In genomic region chr3:111981457-111981763, GRCh38 we compare ENCODE assay signal across 20 cellular contexts. TPM values are rescaled to one million over a fixed set of nuclear protein-coding genes. Genes with fewer than 3 reads are reported as not detected.
DNase-seq lines count a peak whose midpoint lies in the region; ATAC-seq and TF ChIP-seq lines count a peak whose summit lies in the region.
"Had no signal": no experiment of that assay in that cellular context is flagged by ENCODE, and none has a peak within 500 bp of the region (broad histone marks: within the 10 kb centered on the region; RNA-seq: fewer than 3 reads in every experiment).

No MANE protein-coding gene starts in this region.

- no peaks in the 10 kb centered on the region for H3K9me2 ChIP-seq in SK-N-SH
- H3K9me2 ChIP-seq in HCT116 (ENCODE audit: insufficient read depth): no peaks in the 10 kb centered on the region

- CTCF ChIA-PET in SK-N-SH (lab: Yijun Ruan, JAX): interaction anchor here (1.5 to 5.7 kb wide), 5 partner anchors 8 to 63 kb away, joined by 3 to 36 read pairs (median 5); no protein-coding TSS in a partner anchor
- CTCF ChIA-PET in HCT116 (lab: Charles Lee): no interaction called here

- intact Hi-C loops in HCT116 (cut with micrococcal nuclease) (no loop called here), lower lobe of right lung (cut with DNase I) (no loop called here)

- H4K20me1 ChIP-seq in SK-N-SH (ENCODE audit: insufficient read depth) (no peaks in the 10 kb centered on the region), HCT116 (ENCODE audit: insufficient read depth) (peaks cover 2% of the 10 kb centered on the region; the same call in 1 of the 2 replicates)

- DNase-seq in SK-N-SH: no peak
- no peak for DNase-seq in HCT116 (ENCODE audit: low read depth, low spot score)
- DNase-seq in activated naive CD8-positive, alpha-beta T cell treated with anti-CD3 and anti-CD28 coated beads, Interleukin-2, amount 50 U/mL, for 24 hours: no peak
- DNase-seq in nephron progenitor cell: no peak
- no peak for DNase-seq in upper lobe of left lung
- DNase-seq in lower lobe of right lung: no peak
- DNase-seq: 8988T, amygdala, Caco-2, erythroblast, heart right ventricle, NCI-H2171, retina, SHP77, trophoblast cell had no signal

- H3K36me3 Mint-ChIP-seq in activated naive CD8-positive, alpha-beta T cell treated with anti-CD3 and anti-CD28 coated beads, Interleukin-2, amount 50 U/mL, for 24 hours (ENCODE audit: low read depth): peaks cover 33% of the 10 kb centered on the region
- H3K36me3 Mint-ChIP-seq in nephron progenitor cell (ENCODE audit: low read depth): peaks cover 33% of the 10 kb centered on the region

- RAD21 ChIA-PET in HCT116 (lab: Charles Lee; ENCODE audit: low non-redundant PET in 1 of 2, low total read pairs in 2 of 2, uncharacterized antibody in 2 of 2, unreplicated experiment in 2 of 2): no interaction called here

- no peak overlapping the region for H3K27ac Mint-ChIP-seq in activated naive CD8-positive, alpha-beta T cell treated with anti-CD3 and anti-CD28 coated beads, Interleukin-2, amount 50 U/mL, for 24 hours
- no peak overlapping the region for H3K27ac Mint-ChIP-seq in nephron progenitor cell

- peaks cover 14 to 17% of the 10 kb centered on the region in 2 experiments for H3K36me3 ChIP-seq in SK-N-SH (replicated peaks in 1 of 2; ENCODE audit: control insufficient read depth in 1 of 2, insufficient read depth in 2 of 2, low read length in 1 of 2)
- peaks cover 38 to 49% of the 10 kb centered on the region in 2 experiments for H3K36me3 ChIP-seq in HCT116 (ENCODE audit: control insufficient read depth in 1 of 2, insufficient read depth in 2 of 2, low read length in 2 of 2)
- H3K36me3 ChIP-seq in upper lobe of left lung: peaks cover 0 to 2% (median 0%) of the 10 kb centered on the region in 4 donors
- H3K36me3 ChIP-seq in lower lobe of right lung: no peaks in the 10 kb centered on the region

- TF ChIP-seq RAD21 in SK-N-SH (IDR thresholded peaks at IDR 0.05; ENCODE audit: low read length) (no peak), HCT116 (IDR thresholded peaks at IDR 0.05; ENCODE audit: low read depth) (no peak)

- BruUV-seq in HCT116 (replicated peaks; lab: Mats Ljungman, UMichigan): no TSS peak

- H3K27me3 Mint-ChIP-seq in activated naive CD8-positive, alpha-beta T cell treated with anti-CD3 and anti-CD28 coated beads, Interleukin-2, amount 50 U/mL, for 24 hours: no peaks in the 10 kb centered on the region
- H3K27me3 Mint-ChIP-seq in nephron progenitor cell (ENCODE audit: low read depth, poor library complexity): no peaks in the 10 kb centered on the region

- H3K9ac ChIP-seq in SK-N-SH (no peak overlapping the region), HCT116 (ENCODE audit: low read length) (0 out of 2 replicates have a peak overlapping the region, but pooled peaks have one; percentile 3)

- H2AFZ ChIP-seq in SK-N-SH (ENCODE audit: low read depth) (no peak overlapping the region), HCT116 (ENCODE audit: low read depth, low read length, poor library complexity, severe bottlenecking) (no peak overlapping the region)

- H3K4me1 Mint-ChIP-seq in activated naive CD8-positive, alpha-beta T cell treated with anti-CD3 and anti-CD28 coated beads, Interleukin-2, amount 50 U/mL, for 24 hours: peaks cover 66% of the 10 kb centered on the region
- peaks cover 41% of the 10 kb centered on the region for H3K4me1 Mint-ChIP-seq in nephron progenitor cell

- H3K4me1 ChIP-seq in SK-N-SH (ENCODE audit: control insufficient read depth in 1 of 2, insufficient read depth in 2 of 2, low read depth in 1 of 2, low read length in 1 of 2): peaks cover 8 to 12% of the 10 kb centered on the region in 2 experiments; a peak in 3 of 4 replicates
- peaks cover 25 to 33% of the 10 kb centered on the region in 2 experiments for H3K4me1 ChIP-seq in HCT116 (ENCODE audit: control insufficient read depth in 1 of 2, insufficient read depth in 2 of 2, low read length in 2 of 2)
- peaks cover 16 to 18% (median 17%) of the 10 kb centered on the region in 4 donors for H3K4me1 ChIP-seq in upper lobe of left lung
- H3K4me1 ChIP-seq in lower lobe of right lung: peaks cover 24% of the 10 kb centered on the region
- H3K4me1 ChIP-seq: Caco-2 had no signal

- H3K4me2 ChIP-seq in SK-N-SH (0 out of 2 replicates have a peak overlapping the region, but pooled peaks have one; percentile 80), HCT116 (ENCODE audit: low read length) (peak overlapping the region; percentile 81; the same call in 1 of the 2 replicates)

- no peaks in the 10 kb centered on the region for H3K9me3 ChIP-seq in SK-N-SH
- no peaks in the 10 kb centered on the region for H3K9me3 ChIP-seq in HCT116 (ENCODE audit: control insufficient read depth in 1 of 2, insufficient read depth in 1 of 2, low read depth in 1 of 2, low read length in 2 of 2)
- H3K9me3 ChIP-seq in upper lobe of left lung: no peaks in the 10 kb centered on the region
- no peaks in the 10 kb centered on the region for H3K9me3 ChIP-seq in lower lobe of right lung
- H3K9me3 ChIP-seq: Caco-2, heart right ventricle had no signal

- 74% methylated on average over 3 of the region's 3 CpGs for WGBS in SK-N-SH (ENCODE audit: low lambda C conversion rate)
- WGBS in upper lobe of left lung, 2 donors: 67 to 68% methylated on average over 3 of the region's 3 CpGs

- H3K27me3 ChIP-seq in SK-N-SH (ENCODE audit: insufficient read depth): no peaks in the 10 kb centered on the region
- no peaks in the 10 kb centered on the region for H3K27me3 ChIP-seq in HCT116 (ENCODE audit: insufficient read depth, low read length)
- no peaks in the 10 kb centered on the region for H3K27me3 ChIP-seq in upper lobe of left lung
- no peaks in the 10 kb centered on the region for H3K27me3 ChIP-seq in lower lobe of right lung (ENCODE audit: low read depth)
- H3K27me3 ChIP-seq: heart right ventricle had no signal

- H3K27ac ChIP-seq in SK-N-SH (ENCODE audit: low read depth in 2 of 2, low read length in 1 of 2) (no peak overlapping the region), HCT116 (ENCODE audit: low read depth, low read length) (peak overlapping the region; percentile 90; the same call in 1 of the 2 replicates), upper lobe of left lung (no peak overlapping the region), lower lobe of right lung (no peak overlapping the region)
- H3K27ac ChIP-seq: coronary artery, heart right ventricle had no signal

- TF ChIP-seq CTCF in SK-N-SH (IDR thresholded peaks at IDR 0.05) (no peak), HCT116 (IDR thresholded peaks at IDR 0.05 in 2 of 3, conservative IDR thresholded peaks at IDR 0.05 in 1 of 3; ENCODE audit: borderline replicate concordance in 1 of 3, insufficient read depth in 1 of 3, low read depth in 2 of 3, low read length in 2 of 3) (no peak), nephron progenitor cell (IDR thresholded peaks at IDR 0.05) (no peak), upper lobe of left lung (IDR thresholded peaks at IDR 0.05) (no peak), lower lobe of right lung (IDR thresholded peaks at IDR 0.05) (no peak)

- ATAC-seq in SK-N-SH treated with all-trans-retinoic acid at 6 μM for 48 hours (no peak), HCT116 (no peak), GM19463 (IDR thresholded peaks at IDR 0.05; ENCODE audit: unreplicated experiment) (no peak), upper lobe of left lung (ENCODE audit: low FRiP score in 2 of 2) (no peak), lower lobe of right lung (no peak)
- ATAC-seq in activated naive CD8-positive, alpha-beta T cell treated with anti-CD3 and anti-CD28 coated beads, Interleukin-2, amount 50 U/mL, for 24 hours: no peak
- ATAC-seq: heart right ventricle had no signal

- H3K4me3 Mint-ChIP-seq in activated naive CD8-positive, alpha-beta T cell treated with anti-CD3 and anti-CD28 coated beads, Interleukin-2, amount 50 U/mL, for 24 hours: peak overlapping the region; percentile 89
- H3K4me3 Mint-ChIP-seq in nephron progenitor cell: peak overlapping the region; percentile 88

- POLR2A ChIA-PET in SK-N-SH (lab: Yijun Ruan, JAX): no interaction called here
- POLR2A ChIA-PET in HCT116 (lab: Charles Lee): interaction anchor here (1.0 to 1.4 kb wide), 3 partner anchors 15 to 64 kb away, joined by 3 to 4 read pairs (median 3); no protein-coding TSS in a partner anchor

- peaks cover 53% of the 10 kb centered on the region for H3K79me2 ChIP-seq in SK-N-SH (ENCODE audit: insufficient read depth)
- peaks cover 76% of the 10 kb centered on the region for H3K79me2 ChIP-seq in HCT116 (ENCODE audit: insufficient read depth, low read length)

- peaks cover 20% of the 10 kb centered on the region for H3F3A ChIP-seq in SK-N-SH (replicated peaks; ENCODE audit: insufficient read depth)

- TF ChIP-seq POLR2A in HCT116 (IDR thresholded peaks at IDR 0.05; ENCODE audit: borderline replicate concordance, extremely low read depth, insufficient read depth, insufficient read length): no peak
- no peak for TF ChIP-seq POLR2A in upper lobe of left lung (IDR thresholded peaks at IDR 0.05)

- H3K4me3 ChIP-seq in SK-N-SH (ENCODE audit: low read depth in 2 of 2, low read length in 1 of 2) (no peak overlapping the region), HCT116 (replicated peaks in 1 of 2; ENCODE audit: low read depth in 1 of 2, low read length in 2 of 2) (no peak overlapping the region), upper lobe of left lung (no peak overlapping the region), lower lobe of right lung (no peak overlapping the region)

- no peak for TF ChIP-seq EP300 in SK-N-SH (IDR thresholded peaks at IDR 0.05; ENCODE audit: borderline replicate concordance in 1 of 2, low read depth in 1 of 2, low read length in 1 of 2)
- TF ChIP-seq EP300 in upper lobe of left lung (IDR thresholded peaks at IDR 0.05): no peak

- H3K9me3 Mint-ChIP-seq in activated naive CD8-positive, alpha-beta T cell treated with anti-CD3 and anti-CD28 coated beads, Interleukin-2, amount 50 U/mL, for 24 hours: no peaks in the 10 kb centered on the region
- no peaks in the 10 kb centered on the region for H3K9me3 Mint-ChIP-seq in nephron progenitor cell

RNA-seq across cellular contexts. Expression of gene ABHD10, which starts 2.6 kb away (rescaled TPM):
- 14.8 and 18.3 TPM in 2 replicates for polyA plus RNA-seq in SK-N-SH (2012; rRNA removed)
- 21.0 and 22.0 TPM in 2 replicates for polyA plus RNA-seq in SK-N-SH (2012; cell fraction: cytosol; rRNA removed)
- 6.4 and 16.8 TPM in 2 replicates for polyA plus RNA-seq in SK-N-SH (2012; cell fraction: nucleus; rRNA removed)
- total RNA-seq in HCT116 (2021; ENCODE audit: unreplicated experiment) (295 TPM), upper lobe of left lung (10 to 100 TPM in 4 of 6 donors, 1 to 10 TPM in 2; 3.2 to 26.4 (median 18.1) TPM), lower lobe of right lung (29.3 TPM)
- polyA plus RNA-seq in HCT116 (2012): 142 and 150 TPM in 2 replicates

RNA-seq across cellular contexts. Expression of gene TAGLN3, which starts 17.3 kb away (rescaled TPM):
- 19.6 and 24.2 TPM in 2 replicates for polyA plus RNA-seq in SK-N-SH (2012; rRNA removed)
- 17.9 and 22.6 TPM in 2 replicates for polyA plus RNA-seq in SK-N-SH (2012; cell fraction: cytosol; rRNA removed)
- polyA plus RNA-seq in SK-N-SH (2012; cell fraction: nucleus; rRNA removed): 16.1 and 16.2 TPM in 2 replicates
- total RNA-seq in HCT116 (2021; ENCODE audit: unreplicated experiment): 0.64 TPM
- polyA plus RNA-seq in HCT116 (2012): 0.35 and 0.47 TPM in 2 replicates
- 1 to 10 TPM in 1 of 6 donors, not detected in 5; 1.5 TPM for total RNA-seq in upper lobe of left lung
- 0.44 TPM for total RNA-seq in lower lobe of right lung
- total RNA-seq: Caco-2 had no signal

RNA-seq across cellular contexts. Expression of gene TMPRSS7, which starts 53.1 kb away (rescaled TPM):
- polyA plus RNA-seq in SK-N-SH (2012; rRNA removed): 0.02 and 0.03 TPM in 2 replicates
- 0.01 TPM in 2 replicates for polyA plus RNA-seq in SK-N-SH (2012; cell fraction: cytosol; rRNA removed)
- polyA plus RNA-seq in SK-N-SH (2012; cell fraction: nucleus; rRNA removed): not detected in 2 replicates
- total RNA-seq in HCT116 (2021; ENCODE audit: unreplicated experiment): not detected
- 0.04 TPM in 1 of 2 replicates, not detected in the other for polyA plus RNA-seq in HCT116 (2012)
- under 1 TPM in 3 of 6 donors, not detected in 3; 0.15 to 0.39 (median 0.29) TPM for total RNA-seq in upper lobe of left lung
- 0.15 TPM for total RNA-seq in lower lobe of right lung
- total RNA-seq: activated CD8-positive, alpha-beta memory T cell treated with anti-CD3 and anti-CD28 coated beads for 36 hours; heart right ventricle; myocyte had no signal
- polyA plus RNA-seq: heart right ventricle had no signal
